ENCODE assay signal across 22 cellular contexts in genomic region chr1:33425900-33426299, GRCh38.
"Had no signal": no experiment of that assay in that cellular context is flagged by ENCODE, and none has a peak within 500 bp of the region (broad histone marks: within the 10 kb centered on the region; RNA-seq: fewer than 3 reads in every experiment).

No MANE protein-coding gene starts in this region.

- DNase-seq: activated CD4-positive, alpha-beta T cell treated with anti-CD3 and anti-CD28 coated beads, Interleukin-2, amount 50 U/mL, for 1 hour; activated CD4-positive, CD25-positive, alpha-beta regulatory T cell; activated CD8-positive, alpha-beta memory T cell treated with anti-CD3 and anti-CD28 coated beads for 24 hours; activated effector memory CD4-positive, alpha-beta T cell treated with Interleukin-2 at 50 U/mL for 16 hours; amniotic stem cell; central memory CD4-positive, alpha-beta T cell; effector CD8-positive, alpha-beta T cell; foreskin keratinocyte; glutamatergic neuron; hypothalamus; kidney; left lung; mammary epithelial cell; naive B cell; pancreas; sigmoid colon; stimulated activated CD4-positive, alpha-beta T cell treated with anti-CD3 and anti-CD28 coated beads, Interleukin-1b, Interleukin-23, amount 100 ng/mL, for 48 hours; substantia nigra had no signal

- H3K36me3 Mint-ChIP-seq: activated naive CD8-positive, alpha-beta T cell; naive B cell had no signal

- ATAC-seq: foreskin keratinocyte, left lung, pancreas had no signal

- H3K4me3 ChIP-seq: left lung, pancreas, sigmoid colon, tibial nerve, vagina had no signal

- H3K4me1 Mint-ChIP-seq: naive B cell had no signal

- H3K27ac Mint-ChIP-seq: activated naive CD8-positive, alpha-beta T cell; brain; naive B cell had no signal

- H3K4me3 Mint-ChIP-seq: activated naive CD8-positive, alpha-beta T cell; naive B cell had no signal

- H3K9me3 Mint-ChIP-seq: naive B cell had no signal

- H3K27ac ChIP-seq: foreskin keratinocyte, left lung, pancreas, tibial nerve, vagina had no signal
